1 cellular context compared by ENCODE assay signal in the genomic region with DNA sequence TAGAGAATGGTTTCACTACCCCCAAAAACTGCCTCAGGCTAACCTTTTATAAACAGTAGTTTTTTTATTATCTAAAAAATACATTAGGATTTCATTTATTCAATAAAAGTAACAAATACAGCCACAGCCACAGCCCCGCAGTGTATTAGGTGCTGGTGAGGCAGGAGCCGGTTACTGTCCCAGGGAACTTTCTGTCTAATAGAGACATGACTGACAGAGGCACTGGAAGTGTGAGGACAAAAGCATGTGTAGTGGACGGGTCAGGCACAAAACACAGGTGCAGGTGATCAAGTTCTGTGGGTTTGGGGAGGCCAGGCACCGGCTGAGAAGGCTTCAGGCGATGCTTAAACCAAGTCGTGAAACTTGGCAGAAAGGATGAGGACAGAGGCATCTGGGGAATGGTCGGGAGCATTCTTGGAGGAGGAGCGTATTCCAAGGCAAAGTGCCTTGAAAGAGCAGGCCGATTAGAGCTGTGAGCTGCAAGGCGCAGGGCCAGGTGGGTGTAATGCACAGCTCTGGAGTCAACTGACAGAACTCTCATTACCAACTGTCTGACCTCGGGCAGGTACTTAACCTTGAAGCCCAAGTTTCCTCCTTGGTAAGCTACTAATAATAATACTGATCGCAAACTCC.
TF ChIP-seq lines count a peak whose summit lies in the region.

No MANE protein-coding gene starts in this region.

TF ChIP-seq in WTC11, 78 proteins besides CTCF, POLR2A, EP300 and RAD21 (continued from another document):
- TF ChIP-seq, protein P1, sequence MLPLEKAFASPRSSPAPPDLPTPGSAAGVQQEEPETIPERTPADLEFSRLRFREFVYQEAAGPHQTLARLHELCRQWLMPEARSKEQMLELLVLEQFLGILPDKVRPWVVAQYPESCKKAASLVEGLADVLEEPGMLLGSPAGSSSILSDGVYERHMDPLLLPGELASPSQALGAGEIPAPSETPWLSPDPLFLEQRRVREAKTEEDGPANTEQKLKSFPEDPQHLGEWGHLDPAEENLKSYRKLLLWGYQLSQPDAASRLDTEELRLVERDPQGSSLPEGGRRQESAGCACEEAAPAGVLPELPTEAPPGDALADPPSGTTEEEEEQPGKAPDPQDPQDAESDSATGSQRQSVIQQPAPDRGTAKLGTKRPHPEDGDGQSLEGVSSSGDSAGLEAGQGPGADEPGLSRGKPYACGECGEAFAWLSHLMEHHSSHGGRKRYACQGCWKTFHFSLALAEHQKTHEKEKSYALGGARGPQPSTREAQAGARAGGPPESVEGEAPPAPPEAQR (CRISPR knock-in tag; IDR thresholded peaks at IDR 0.05) = no peak
- TF ChIP-seq MYBL2 (CRISPR knock-in tag; IDR thresholded peaks at IDR 0.05) (no peak), HMGA2 (CRISPR knock-in tag; IDR thresholded peaks at IDR 0.05) (no peak), ATF1 (CRISPR knock-in tag; IDR thresholded peaks at IDR 0.05) (no peak), CBFB (CRISPR knock-in tag; IDR thresholded peaks at IDR 0.05; ENCODE audit: low read depth) (no peak), JUN (CRISPR knock-in tag; IDR thresholded peaks at IDR 0.05) (no peak), NR2C2 (CRISPR knock-in tag; IDR thresholded peaks at IDR 0.05) (no peak), ZBTB21 (CRISPR knock-in tag; IDR thresholded peaks at IDR 0.05; ENCODE audit: borderline replicate concordance) (no peak), ATF3 (CRISPR knock-in tag; conservative IDR thresholded peaks at IDR 0.05) (no peak), RELA (CRISPR knock-in tag; IDR thresholded peaks at IDR 0.05; ENCODE audit: borderline replicate concordance) (no peak), FOXJ3 (CRISPR knock-in tag; IDR thresholded peaks at IDR 0.05; ENCODE audit: borderline replicate concordance) (no peak), ETV6 (CRISPR knock-in tag; IDR thresholded peaks at IDR 0.05) (no peak)
- TF ChIP-seq, protein P2, sequence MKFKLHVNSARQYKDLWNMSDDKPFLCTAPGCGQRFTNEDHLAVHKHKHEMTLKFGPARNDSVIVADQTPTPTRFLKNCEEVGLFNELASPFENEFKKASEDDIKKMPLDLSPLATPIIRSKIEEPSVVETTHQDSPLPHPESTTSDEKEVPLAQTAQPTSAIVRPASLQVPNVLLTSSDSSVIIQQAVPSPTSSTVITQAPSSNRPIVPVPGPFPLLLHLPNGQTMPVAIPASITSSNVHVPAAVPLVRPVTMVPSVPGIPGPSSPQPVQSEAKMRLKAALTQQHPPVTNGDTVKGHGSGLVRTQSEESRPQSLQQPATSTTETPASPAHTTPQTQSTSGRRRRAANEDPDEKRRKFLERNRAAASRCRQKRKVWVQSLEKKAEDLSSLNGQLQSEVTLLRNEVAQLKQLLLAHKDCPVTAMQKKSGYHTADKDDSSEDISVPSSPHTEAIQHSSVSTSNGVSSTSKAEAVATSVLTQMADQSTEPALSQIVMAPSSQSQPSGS (CRISPR knock-in tag; IDR thresholded peaks at IDR 0.05; ENCODE audit: borderline replicate concordance, low read depth) = no peak
- TF ChIP-seq, protein P3, sequence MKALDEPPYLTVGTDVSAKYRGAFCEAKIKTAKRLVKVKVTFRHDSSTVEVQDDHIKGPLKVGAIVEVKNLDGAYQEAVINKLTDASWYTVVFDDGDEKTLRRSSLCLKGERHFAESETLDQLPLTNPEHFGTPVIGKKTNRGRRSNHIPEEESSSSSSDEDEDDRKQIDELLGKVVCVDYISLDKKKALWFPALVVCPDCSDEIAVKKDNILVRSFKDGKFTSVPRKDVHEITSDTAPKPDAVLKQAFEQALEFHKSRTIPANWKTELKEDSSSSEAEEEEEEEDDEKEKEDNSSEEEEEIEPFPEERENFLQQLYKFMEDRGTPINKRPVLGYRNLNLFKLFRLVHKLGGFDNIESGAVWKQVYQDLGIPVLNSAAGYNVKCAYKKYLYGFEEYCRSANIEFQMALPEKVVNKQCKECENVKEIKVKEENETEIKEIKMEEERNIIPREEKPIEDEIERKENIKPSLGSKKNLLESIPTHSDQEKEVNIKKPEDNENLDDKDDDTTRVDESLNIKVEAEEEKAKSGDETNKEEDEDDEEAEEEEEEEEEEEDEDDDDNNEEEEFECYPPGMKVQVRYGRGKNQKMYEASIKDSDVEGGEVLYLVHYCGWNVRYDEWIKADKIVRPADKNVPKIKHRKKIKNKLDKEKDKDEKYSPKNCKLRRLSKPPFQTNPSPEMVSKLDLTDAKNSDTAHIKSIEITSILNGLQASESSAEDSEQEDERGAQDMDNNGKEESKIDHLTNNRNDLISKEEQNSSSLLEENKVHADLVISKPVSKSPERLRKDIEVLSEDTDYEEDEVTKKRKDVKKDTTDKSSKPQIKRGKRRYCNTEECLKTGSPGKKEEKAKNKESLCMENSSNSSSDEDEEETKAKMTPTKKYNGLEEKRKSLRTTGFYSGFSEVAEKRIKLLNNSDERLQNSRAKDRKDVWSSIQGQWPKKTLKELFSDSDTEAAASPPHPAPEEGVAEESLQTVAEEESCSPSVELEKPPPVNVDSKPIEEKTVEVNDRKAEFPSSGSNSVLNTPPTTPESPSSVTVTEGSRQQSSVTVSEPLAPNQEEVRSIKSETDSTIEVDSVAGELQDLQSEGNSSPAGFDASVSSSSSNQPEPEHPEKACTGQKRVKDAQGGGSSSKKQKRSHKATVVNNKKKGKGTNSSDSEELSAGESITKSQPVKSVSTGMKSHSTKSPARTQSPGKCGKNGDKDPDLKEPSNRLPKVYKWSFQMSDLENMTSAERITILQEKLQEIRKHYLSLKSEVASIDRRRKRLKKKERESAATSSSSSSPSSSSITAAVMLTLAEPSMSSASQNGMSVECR (CRISPR knock-in tag; IDR thresholded peaks at IDR 0.05; ENCODE audit: borderline replicate concordance) = no peak
- TF ChIP-seq, protein P4, sequence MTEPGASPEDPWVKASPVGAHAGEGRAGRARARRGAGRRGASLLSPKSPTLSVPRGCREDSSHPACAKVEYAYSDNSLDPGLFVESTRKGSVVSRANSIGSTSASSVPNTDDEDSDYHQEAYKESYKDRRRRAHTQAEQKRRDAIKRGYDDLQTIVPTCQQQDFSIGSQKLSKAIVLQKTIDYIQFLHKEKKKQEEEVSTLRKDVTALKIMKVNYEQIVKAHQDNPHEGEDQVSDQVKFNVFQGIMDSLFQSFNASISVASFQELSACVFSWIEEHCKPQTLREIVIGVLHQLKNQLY (CRISPR knock-in tag; IDR thresholded peaks at IDR 0.05) = no peak
